ENCODE assay signal across 12 cellular contexts in genomic region chr4:10113362-10114047, GRCh38. TPM values are rescaled to one million over a fixed set of nuclear protein-coding genes. Genes with fewer than 3 reads are reported as not detected.
DNase-seq lines count a peak whose midpoint lies in the region; ATAC-seq and TF ChIP-seq lines count a peak whose summit lies in the region.
"Had no signal": no experiment of that assay in that cellular context is flagged by ENCODE, and none has a peak within 500 bp of the region (broad histone marks: within the 10 kb centered on the region; RNA-seq: fewer than 3 reads in every experiment).

No MANE protein-coding gene starts in this region.

- CTCF ChIA-PET in activated naive CD4-positive, alpha-beta T cell treated with anti-CD3 and anti-CD28 coated beads, Interleukin-2, amount 10 ng/mL, durations not matched to agents 7 days and 5 days (lab: Charles Lee): interaction anchor here (0.8 to 1.0 kb wide), 2 partner anchors 10 to 50 kb away, joined by 3 to 4 read pairs; no protein-coding TSS in a partner anchor

- no peak overlapping the region for H3K4me3 ChIP-seq in vagina

- H3K9me3 Mint-ChIP-seq in activated naive CD4-positive, alpha-beta T cell treated with anti-CD3 and anti-CD28 coated beads, Interleukin-2, amount 10 ng/mL, durations not matched to agents 7 days and 5 days: no peaks in the 10 kb centered on the region
- H3K9me3 Mint-ChIP-seq in activated naive CD8-positive, alpha-beta T cell treated with anti-CD3 and anti-CD28 coated beads for 36 hours: no peaks in the 10 kb centered on the region
- H3K9me3 Mint-ChIP-seq in naive B cell: no peaks in the 10 kb centered on the region
- H3K9me3 Mint-ChIP-seq: activated B cell treated with CpG ODN at 0.5 μM for 24 hours had no signal

- no peaks in the 10 kb centered on the region for H3K9me3 ChIP-seq in vagina
- H3K9me3 ChIP-seq: heart right ventricle, left lung had no signal

- peak overlapping the region; percentile 24 for H3K27ac ChIP-seq in vagina
- H3K27ac ChIP-seq: heart right ventricle, left lung had no signal

- H3K4me3 Mint-ChIP-seq in activated naive CD4-positive, alpha-beta T cell treated with anti-CD3 and anti-CD28 coated beads, Interleukin-2, amount 10 ng/mL, durations not matched to agents 7 days and 5 days: peak overlapping the region; percentile 95
- H3K4me3 Mint-ChIP-seq in activated naive CD8-positive, alpha-beta T cell treated with anti-CD3 and anti-CD28 coated beads for 36 hours: peak overlapping the region; percentile 65
- H3K4me3 Mint-ChIP-seq in naive B cell: peak overlapping the region in 7 of 8 donors; percentile 14 to 87 (median 56)

- no peak for ATAC-seq in naive B cell (ENCODE audit: low read depth in 2 of 2)
- no peak for ATAC-seq in GM21576 (IDR thresholded peaks at IDR 0.05; ENCODE audit: unreplicated experiment)
- ATAC-seq in sciatic nerve: no peak
- ATAC-seq: heart right ventricle, left lung had no signal

- intact Hi-C loops in vagina (cut with DNase I) (no loop called here), sciatic nerve (cut with DNase I) (no loop called here)

- H3K36me3 ChIP-seq in vagina: peaks cover 0 to 42% of the 10 kb centered on the region in 2 donors

- no peaks in the 10 kb centered on the region for H3K27me3 ChIP-seq in vagina
- H3K27me3 ChIP-seq: heart right ventricle, left lung had no signal

- TF ChIP-seq POLR2A in vagina (IDR thresholded peaks at IDR 0.05): no peak

- peaks cover 71% of the 10 kb centered on the region for H3K36me3 Mint-ChIP-seq in activated naive CD4-positive, alpha-beta T cell treated with anti-CD3 and anti-CD28 coated beads, Interleukin-2, amount 10 ng/mL, durations not matched to agents 7 days and 5 days
- H3K36me3 Mint-ChIP-seq in activated naive CD8-positive, alpha-beta T cell treated with anti-CD3 and anti-CD28 coated beads for 36 hours: peaks cover 72% of the 10 kb centered on the region
- H3K36me3 Mint-ChIP-seq in naive B cell: peaks cover 13% of the 10 kb centered on the region in 2 donors

- DNase-seq in activated naive CD4-positive, alpha-beta T cell treated with anti-CD3 and anti-CD28 coated beads, Interleukin-2, amount 10 ng/mL, durations not matched to agents 7 days and 5 days: no peak
- DNase-seq in activated naive CD4-positive, alpha-beta T cell treated with anti-CD3 and anti-CD28 coated beads, Interleukin-2, amount 50 U/mL, for 16 hours: no peak
- no peak for DNase-seq in activated naive CD8-positive, alpha-beta T cell treated with anti-CD3 and anti-CD28 coated beads for 36 hours
- DNase-seq in naive B cell: no peak
- no peak for DNase-seq in vagina (ENCODE audit: extremely low spot score in 2 of 2)
- no peak for DNase-seq in RPMI8226
- DNase-seq in sciatic nerve (ENCODE audit: low spot score): no peak
- DNase-seq: activated B cell treated with CpG ODN at 0.5 μM for 24 hours, heart right ventricle, left lung, NCI-H446 treated with DMSO at 0.1 percent for 48 hours had no signal

- peak overlapping the region; percentile 43 for H3K27ac Mint-ChIP-seq in activated naive CD4-positive, alpha-beta T cell treated with anti-CD3 and anti-CD28 coated beads, Interleukin-2, amount 10 ng/mL, durations not matched to agents 7 days and 5 days
- H3K27ac Mint-ChIP-seq in activated naive CD8-positive, alpha-beta T cell treated with anti-CD3 and anti-CD28 coated beads for 36 hours: peak overlapping the region; percentile 79
- peak overlapping the region; percentile 36 to 82 (median 70) for H3K27ac Mint-ChIP-seq in naive B cell
- H3K27ac Mint-ChIP-seq: activated B cell treated with CpG ODN at 0.5 μM for 24 hours had no signal

- no peak for TF ChIP-seq CTCF in vagina (IDR thresholded peaks at IDR 0.05)

- H3K27me3 Mint-ChIP-seq in activated naive CD4-positive, alpha-beta T cell treated with anti-CD3 and anti-CD28 coated beads, Interleukin-2, amount 10 ng/mL, durations not matched to agents 7 days and 5 days: no peaks in the 10 kb centered on the region
- H3K27me3 Mint-ChIP-seq in activated naive CD8-positive, alpha-beta T cell treated with anti-CD3 and anti-CD28 coated beads for 36 hours: no peaks in the 10 kb centered on the region
- no peaks in the 10 kb centered on the region for H3K27me3 Mint-ChIP-seq in naive B cell
- H3K27me3 Mint-ChIP-seq: activated B cell treated with CpG ODN at 0.5 μM for 24 hours had no signal

- H3K4me1 Mint-ChIP-seq in activated naive CD4-positive, alpha-beta T cell treated with anti-CD3 and anti-CD28 coated beads, Interleukin-2, amount 10 ng/mL, durations not matched to agents 7 days and 5 days: peaks cover 85% of the 10 kb centered on the region
- H3K4me1 Mint-ChIP-seq in activated naive CD8-positive, alpha-beta T cell treated with anti-CD3 and anti-CD28 coated beads for 36 hours: peaks cover 80% of the 10 kb centered on the region
- peaks cover 66 to 84% (median 83%) of the 10 kb centered on the region in 3 donors for H3K4me1 Mint-ChIP-seq in naive B cell

- peaks cover 88% of the 10 kb centered on the region for H3K4me1 ChIP-seq in vagina

RNA-seq across cellular contexts. Expression of gene WDR1, which starts 3.1 kb away (rescaled TPM):
- 100 to 1,000 TPM; 372 to 385 TPM for total RNA-seq in activated naive CD8-positive, alpha-beta T cell treated with anti-CD3 and anti-CD28 coated beads for 36 hours
- polyA plus RNA-seq in naive B cell (ENCODE audit: low read depth in 6 of 6): 100 to 1,000 TPM; 145 to 210 (median 186) TPM
- total RNA-seq in vagina: 159 TPM
- 264 TPM for total RNA-seq in sciatic nerve
